In the genomic region with DNA sequence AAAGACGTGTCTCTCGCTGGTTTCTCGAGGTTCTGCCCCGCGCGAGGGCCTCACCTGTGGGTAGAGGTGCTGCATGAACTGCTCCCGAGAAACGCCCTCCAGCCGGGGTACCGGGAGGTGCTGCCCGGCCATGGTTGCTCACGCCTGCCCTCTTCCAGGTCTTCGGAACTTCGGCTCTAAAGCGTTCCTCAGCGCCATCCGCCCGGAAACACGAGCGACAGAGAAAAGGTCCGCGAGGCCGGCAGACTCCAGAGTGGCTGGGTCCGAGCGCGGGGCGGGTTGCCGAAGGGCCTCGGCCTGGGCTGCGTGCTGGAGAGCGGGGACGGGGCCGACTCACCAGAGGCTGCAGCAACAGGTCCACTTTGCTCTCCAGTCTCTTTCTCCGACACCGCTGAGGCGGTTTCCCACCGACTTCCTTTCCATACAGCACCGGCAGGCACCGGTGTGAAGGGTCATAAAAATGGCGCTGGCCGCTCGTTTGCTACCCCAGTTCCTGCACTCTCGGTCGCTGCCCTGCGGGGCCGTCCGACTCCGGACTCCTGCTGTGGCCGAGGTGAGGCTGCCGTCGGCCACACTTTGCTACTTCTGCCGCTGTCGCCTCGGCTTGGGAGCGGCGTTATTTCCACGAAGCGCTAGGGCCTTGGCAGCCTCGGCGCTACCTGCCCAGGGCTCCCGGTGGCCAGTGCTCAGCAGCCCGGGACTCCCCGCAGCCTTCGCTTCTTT, we compare ENCODE assay signal across 1 cellular context.
A peak's percentile ranks its signal among the peaks of the same experiment; 100 is the strongest.
TF ChIP-seq lines count a peak whose summit lies in the region.

A gene with protein sequence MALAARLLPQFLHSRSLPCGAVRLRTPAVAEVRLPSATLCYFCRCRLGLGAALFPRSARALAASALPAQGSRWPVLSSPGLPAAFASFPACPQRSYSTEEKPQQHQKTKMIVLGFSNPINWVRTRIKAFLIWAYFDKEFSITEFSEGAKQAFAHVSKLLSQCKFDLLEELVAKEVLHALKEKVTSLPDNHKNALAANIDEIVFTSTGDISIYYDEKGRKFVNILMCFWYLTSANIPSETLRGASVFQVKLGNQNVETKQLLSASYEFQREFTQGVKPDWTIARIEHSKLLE (plus strand): TSS at position 244 of the 723 bp plus-strand sequence. CDS start 217 bp downstream, at position 461.
A gene with protein sequence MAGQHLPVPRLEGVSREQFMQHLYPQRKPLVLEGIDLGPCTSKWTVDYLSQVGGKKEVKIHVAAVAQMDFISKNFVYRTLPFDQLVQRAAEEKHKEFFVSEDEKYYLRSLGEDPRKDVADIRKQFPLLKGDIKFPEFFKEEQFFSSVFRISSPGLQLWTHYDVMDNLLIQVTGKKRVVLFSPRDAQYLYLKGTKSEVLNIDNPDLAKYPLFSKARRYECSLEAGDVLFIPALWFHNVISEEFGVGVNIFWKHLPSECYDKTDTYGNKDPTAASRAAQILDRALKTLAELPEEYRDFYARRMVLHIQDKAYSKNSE (minus strand): TSS at position 153 of the 723 bp plus-strand sequence. CDS start 21 bp downstream, at position 132.

TF ChIP-seq in K562, 482 proteins besides CTCF, POLR2A, EP300 and RAD21 (continued from another document and continues in another):
- TF ChIP-seq POLR3G (IDR thresholded peaks at IDR 0.05; ENCODE audit: extremely low read depth, insufficient read length, insufficient replicate concordance) (no peak), GATAD2B (IDR thresholded peaks at IDR 0.05; ENCODE audit: borderline replicate concordance) (no peak), TRIM28 (IDR thresholded peaks at IDR 0.05) (peak; percentile 46; the same call in 1 of the 2 replicates), ZNF695 (CRISPR knock-in tag; IDR thresholded peaks at IDR 0.05) (no peak), TEAD2 (tag; IDR thresholded peaks at IDR 0.05) (no peak), ZNF668 (CRISPR knock-in tag; IDR thresholded peaks at IDR 0.05) (no peak), NCOA2 (IDR thresholded peaks at IDR 0.05; ENCODE audit: partially characterized antibody in 2 of 2) (no peak), ELF4 (CRISPR knock-in tag; IDR thresholded peaks at IDR 0.05) (no peak), ARNT (IDR thresholded peaks at IDR 0.05) (peak in 1 of 2 experiments; percentile 69; a peak in 1 of 4 replicates), SUPT5H (IDR thresholded peaks at IDR 0.05) (peak; percentile 78), NR1H2 (CRISPR knock-in tag; IDR thresholded peaks at IDR 0.05) (0 out of 2 replicates have a peak, but pooled peaks have one; percentile 25), FOSL1 (tag; conservative IDR thresholded peaks at IDR 0.05) (0 out of 2 replicates have a peak, but pooled peaks have one; percentile 30), ZFPM2 (CRISPR knock-in tag; IDR thresholded peaks at IDR 0.05) (no peak), ZNF699 (CRISPR knock-in tag; IDR thresholded peaks at IDR 0.05; ENCODE audit: insufficient replicate concordance) (no peak), FOXP1 (CRISPR knock-in tag; IDR thresholded peaks at IDR 0.05) (no peak), ZBTB8A (IDR thresholded peaks at IDR 0.05; ENCODE audit: partially characterized antibody) (no peak), KDM1A (IDR thresholded peaks at IDR 0.05) (no peak), ADNP (tag; IDR thresholded peaks at IDR 0.05) (no peak), ZFP1 (CRISPR knock-in tag; IDR thresholded peaks at IDR 0.05) (no peak), SP1 (CRISPR knock-in tag; IDR thresholded peaks at IDR 0.05) (0 out of 2 replicates have a peak, but pooled peaks have one; percentile 37), RBM22 (IDR thresholded peaks at IDR 0.05; ENCODE audit: low read depth, low read length, poor library complexity, severe bottlenecking) (peak; percentile 60), BRD9 (IDR thresholded peaks at IDR 0.05; ENCODE audit: low read depth, partially characterized antibody) (no peak), ZNF282 (CRISPR knock-in tag; IDR thresholded peaks at IDR 0.05) (no peak), ZNF124 (CRISPR knock-in tag; IDR thresholded peaks at IDR 0.05) (no peak), CCNT2 (IDR thresholded peaks at IDR 0.05; ENCODE audit: borderline replicate concordance, extremely low read depth, insufficient read length, low read depth, low read length) (no peak), TAF9B (IDR thresholded peaks at IDR 0.05; ENCODE audit: partially characterized antibody) (peak; percentile 95), TBP (optimal IDR thresholded peaks at IDR 0.05; ENCODE audit: low read depth, low read length) (peak; percentile 88), HEY1 (CRISPR knock-in tag; IDR thresholded peaks at IDR 0.05; ENCODE audit: borderline replicate concordance) (no peak), NELFE (IDR thresholded peaks at IDR 0.05; ENCODE audit: insufficient read depth, insufficient read length) (no peak), CHD2 (IDR thresholded peaks at IDR 0.05; ENCODE audit: low read depth, low read length) (no peak), BACH1 (tag; IDR thresholded peaks at IDR 0.05) (no peak), RBFOX2 (IDR thresholded peaks at IDR 0.05; ENCODE audit: low read depth, low read length) (peak; percentile 90), ATF7 (IDR thresholded peaks at IDR 0.05) (peak; percentile 78), TRIM24 (IDR thresholded peaks at IDR 0.05) (peak in 1 of 2 experiments; percentile 100; a peak in 2 of 4 replicates), ZNF174 (CRISPR knock-in tag; IDR thresholded peaks at IDR 0.05) (no peak), RNF2 (IDR thresholded peaks at IDR 0.05) (no peak; the same call in 1 of the 2 replicates), FOXJ2 (tag; IDR thresholded peaks at IDR 0.05) (no peak), MED1 (CRISPR knock-in tag; IDR thresholded peaks at IDR 0.05; ENCODE audit: borderline replicate concordance) (no peak), FOXA3 (CRISPR knock-in tag; conservative IDR thresholded peaks at IDR 0.05 in 1 of 2, IDR thresholded peaks at IDR 0.05 in 1 of 2) (no peak), KLF16 (IDR thresholded peaks at IDR 0.05) (no peak), HDGF (IDR thresholded peaks at IDR 0.05) (no peak), BRD4 (IDR thresholded peaks at IDR 0.05) (no peak)
- TF ChIP-seq, protein P1, sequence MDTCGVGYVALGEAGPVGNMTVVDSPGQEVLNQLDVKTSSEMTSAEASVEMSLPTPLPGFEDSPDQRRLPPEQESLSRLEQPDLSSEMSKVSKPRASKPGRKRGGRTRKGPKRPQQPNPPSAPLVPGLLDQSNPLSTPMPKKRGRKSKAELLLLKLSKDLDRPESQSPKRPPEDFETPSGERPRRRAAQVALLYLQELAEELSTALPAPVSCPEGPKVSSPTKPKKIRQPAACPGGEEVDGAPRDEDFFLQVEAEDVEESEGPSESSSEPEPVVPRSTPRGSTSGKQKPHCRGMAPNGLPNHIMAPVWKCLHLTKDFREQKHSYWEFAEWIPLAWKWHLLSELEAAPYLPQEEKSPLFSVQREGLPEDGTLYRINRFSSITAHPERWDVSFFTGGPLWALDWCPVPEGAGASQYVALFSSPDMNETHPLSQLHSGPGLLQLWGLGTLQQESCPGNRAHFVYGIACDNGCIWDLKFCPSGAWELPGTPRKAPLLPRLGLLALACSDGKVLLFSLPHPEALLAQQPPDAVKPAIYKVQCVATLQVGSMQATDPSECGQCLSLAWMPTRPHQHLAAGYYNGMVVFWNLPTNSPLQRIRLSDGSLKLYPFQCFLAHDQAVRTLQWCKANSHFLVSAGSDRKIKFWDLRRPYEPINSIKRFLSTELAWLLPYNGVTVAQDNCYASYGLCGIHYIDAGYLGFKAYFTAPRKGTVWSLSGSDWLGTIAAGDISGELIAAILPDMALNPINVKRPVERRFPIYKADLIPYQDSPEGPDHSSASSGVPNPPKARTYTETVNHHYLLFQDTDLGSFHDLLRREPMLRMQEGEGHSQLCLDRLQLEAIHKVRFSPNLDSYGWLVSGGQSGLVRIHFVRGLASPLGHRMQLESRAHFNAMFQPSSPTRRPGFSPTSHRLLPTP (IDR thresholded peaks at IDR 0.05; ENCODE audit: borderline replicate concordance, extremely low read depth, insufficient read length): no peak
- TF ChIP-seq, protein P2, sequence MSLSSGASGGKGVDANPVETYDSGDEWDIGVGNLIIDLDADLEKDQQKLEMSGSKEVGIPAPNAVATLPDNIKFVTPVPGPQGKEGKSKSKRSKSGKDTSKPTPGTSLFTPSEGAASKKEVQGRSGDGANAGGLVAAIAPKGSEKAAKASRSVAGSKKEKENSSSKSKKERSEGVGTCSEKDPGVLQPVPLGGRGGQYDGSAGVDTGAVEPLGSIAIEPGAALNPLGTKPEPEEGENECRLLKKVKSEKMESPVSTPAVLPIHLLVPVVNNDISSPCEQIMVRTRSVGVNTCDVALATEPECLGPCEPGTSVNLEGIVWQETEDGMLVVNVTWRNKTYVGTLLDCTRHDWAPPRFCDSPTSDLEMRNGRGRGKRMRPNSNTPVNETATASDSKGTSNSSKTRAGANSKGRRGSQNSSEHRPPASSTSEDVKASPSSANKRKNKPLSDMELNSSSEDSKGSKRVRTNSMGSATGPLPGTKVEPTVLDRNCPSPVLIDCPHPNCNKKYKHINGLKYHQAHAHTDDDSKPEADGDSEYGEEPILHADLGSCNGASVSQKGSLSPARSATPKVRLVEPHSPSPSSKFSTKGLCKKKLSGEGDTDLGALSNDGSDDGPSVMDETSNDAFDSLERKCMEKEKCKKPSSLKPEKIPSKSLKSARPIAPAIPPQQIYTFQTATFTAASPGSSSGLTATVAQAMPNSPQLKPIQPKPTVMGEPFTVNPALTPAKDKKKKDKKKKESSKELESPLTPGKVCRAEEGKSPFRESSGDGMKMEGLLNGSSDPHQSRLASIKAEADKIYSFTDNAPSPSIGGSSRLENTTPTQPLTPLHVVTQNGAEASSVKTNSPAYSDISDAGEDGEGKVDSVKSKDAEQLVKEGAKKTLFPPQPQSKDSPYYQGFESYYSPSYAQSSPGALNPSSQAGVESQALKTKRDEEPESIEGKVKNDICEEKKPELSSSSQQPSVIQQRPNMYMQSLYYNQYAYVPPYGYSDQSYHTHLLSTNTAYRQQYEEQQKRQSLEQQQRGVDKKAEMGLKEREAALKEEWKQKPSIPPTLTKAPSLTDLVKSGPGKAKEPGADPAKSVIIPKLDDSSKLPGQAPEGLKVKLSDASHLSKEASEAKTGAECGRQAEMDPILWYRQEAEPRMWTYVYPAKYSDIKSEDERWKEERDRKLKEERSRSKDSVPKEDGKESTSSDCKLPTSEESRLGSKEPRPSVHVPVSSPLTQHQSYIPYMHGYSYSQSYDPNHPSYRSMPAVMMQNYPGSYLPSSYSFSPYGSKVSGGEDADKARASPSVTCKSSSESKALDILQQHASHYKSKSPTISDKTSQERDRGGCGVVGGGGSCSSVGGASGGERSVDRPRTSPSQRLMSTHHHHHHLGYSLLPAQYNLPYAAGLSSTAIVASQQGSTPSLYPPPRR (CRISPR knock-in tag; IDR thresholded peaks at IDR 0.05; ENCODE audit: borderline replicate concordance): no peak
- TF ChIP-seq, protein P3, sequence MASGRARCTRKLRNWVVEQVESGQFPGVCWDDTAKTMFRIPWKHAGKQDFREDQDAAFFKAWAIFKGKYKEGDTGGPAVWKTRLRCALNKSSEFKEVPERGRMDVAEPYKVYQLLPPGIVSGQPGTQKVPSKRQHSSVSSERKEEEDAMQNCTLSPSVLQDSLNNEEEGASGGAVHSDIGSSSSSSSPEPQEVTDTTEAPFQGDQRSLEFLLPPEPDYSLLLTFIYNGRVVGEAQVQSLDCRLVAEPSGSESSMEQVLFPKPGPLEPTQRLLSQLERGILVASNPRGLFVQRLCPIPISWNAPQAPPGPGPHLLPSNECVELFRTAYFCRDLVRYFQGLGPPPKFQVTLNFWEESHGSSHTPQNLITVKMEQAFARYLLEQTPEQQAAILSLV (tag; IDR thresholded peaks at IDR 0.05): no peak
- TF ChIP-seq, protein P4, sequence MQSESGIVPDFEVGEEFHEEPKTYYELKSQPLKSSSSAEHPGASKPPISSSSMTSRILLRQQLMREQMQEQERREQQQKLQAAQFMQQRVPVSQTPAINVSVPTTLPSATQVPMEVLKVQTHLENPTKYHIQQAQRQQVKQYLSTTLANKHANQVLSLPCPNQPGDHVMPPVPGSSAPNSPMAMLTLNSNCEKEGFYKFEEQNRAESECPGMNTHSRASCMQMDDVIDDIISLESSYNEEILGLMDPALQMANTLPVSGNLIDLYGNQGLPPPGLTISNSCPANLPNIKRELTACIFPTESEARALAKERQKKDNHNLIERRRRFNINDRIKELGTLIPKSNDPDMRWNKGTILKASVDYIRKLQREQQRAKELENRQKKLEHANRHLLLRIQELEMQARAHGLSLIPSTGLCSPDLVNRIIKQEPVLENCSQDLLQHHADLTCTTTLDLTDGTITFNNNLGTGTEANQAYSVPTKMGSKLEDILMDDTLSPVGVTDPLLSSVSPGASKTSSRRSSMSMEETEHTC (IDR thresholded peaks at IDR 0.05): no peak
- TF ChIP-seq, protein P5, sequence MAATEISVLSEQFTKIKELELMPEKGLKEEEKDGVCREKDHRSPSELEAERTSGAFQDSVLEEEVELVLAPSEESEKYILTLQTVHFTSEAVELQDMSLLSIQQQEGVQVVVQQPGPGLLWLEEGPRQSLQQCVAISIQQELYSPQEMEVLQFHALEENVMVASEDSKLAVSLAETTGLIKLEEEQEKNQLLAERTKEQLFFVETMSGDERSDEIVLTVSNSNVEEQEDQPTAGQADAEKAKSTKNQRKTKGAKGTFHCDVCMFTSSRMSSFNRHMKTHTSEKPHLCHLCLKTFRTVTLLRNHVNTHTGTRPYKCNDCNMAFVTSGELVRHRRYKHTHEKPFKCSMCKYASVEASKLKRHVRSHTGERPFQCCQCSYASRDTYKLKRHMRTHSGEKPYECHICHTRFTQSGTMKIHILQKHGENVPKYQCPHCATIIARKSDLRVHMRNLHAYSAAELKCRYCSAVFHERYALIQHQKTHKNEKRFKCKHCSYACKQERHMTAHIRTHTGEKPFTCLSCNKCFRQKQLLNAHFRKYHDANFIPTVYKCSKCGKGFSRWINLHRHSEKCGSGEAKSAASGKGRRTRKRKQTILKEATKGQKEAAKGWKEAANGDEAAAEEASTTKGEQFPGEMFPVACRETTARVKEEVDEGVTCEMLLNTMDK (IDR thresholded peaks at IDR 0.05; ENCODE audit: borderline replicate concordance, insufficient read depth, low read depth, low read length, poor library complexity, severe bottlenecking): no peak
- TF ChIP-seq, protein P6, sequence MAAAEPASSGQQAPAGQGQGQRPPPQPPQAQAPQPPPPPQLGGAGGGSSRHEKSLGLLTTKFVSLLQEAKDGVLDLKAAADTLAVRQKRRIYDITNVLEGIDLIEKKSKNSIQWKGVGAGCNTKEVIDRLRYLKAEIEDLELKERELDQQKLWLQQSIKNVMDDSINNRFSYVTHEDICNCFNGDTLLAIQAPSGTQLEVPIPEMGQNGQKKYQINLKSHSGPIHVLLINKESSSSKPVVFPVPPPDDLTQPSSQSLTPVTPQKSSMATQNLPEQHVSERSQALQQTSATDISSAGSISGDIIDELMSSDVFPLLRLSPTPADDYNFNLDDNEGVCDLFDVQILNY (CRISPR knock-in tag; IDR thresholded peaks at IDR 0.05): no peak
- TF ChIP-seq, protein P7, sequence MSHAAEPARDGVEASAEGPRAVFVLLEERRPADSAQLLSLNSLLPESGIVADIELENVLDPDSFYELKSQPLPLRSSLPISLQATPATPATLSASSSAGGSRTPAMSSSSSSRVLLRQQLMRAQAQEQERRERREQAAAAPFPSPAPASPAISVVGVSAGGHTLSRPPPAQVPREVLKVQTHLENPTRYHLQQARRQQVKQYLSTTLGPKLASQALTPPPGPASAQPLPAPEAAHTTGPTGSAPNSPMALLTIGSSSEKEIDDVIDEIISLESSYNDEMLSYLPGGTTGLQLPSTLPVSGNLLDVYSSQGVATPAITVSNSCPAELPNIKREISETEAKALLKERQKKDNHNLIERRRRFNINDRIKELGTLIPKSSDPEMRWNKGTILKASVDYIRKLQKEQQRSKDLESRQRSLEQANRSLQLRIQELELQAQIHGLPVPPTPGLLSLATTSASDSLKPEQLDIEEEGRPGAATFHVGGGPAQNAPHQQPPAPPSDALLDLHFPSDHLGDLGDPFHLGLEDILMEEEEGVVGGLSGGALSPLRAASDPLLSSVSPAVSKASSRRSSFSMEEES (CRISPR knock-in tag; IDR thresholded peaks at IDR 0.05): no peak
